Comparison of ENCODE assay signal across 8 cellular contexts in genomic region chr14:37985826-37986470, GRCh38.
DNase-seq lines count a peak whose midpoint lies in the region; ATAC-seq and TF ChIP-seq lines count a peak whose summit lies in the region.

No MANE protein-coding gene starts in this region.

- H3K27me3 ChIP-seq in endodermal cell (ENCODE audit: control insufficient read depth, insufficient read depth, low read length, poor library complexity, severe bottlenecking), result no peaks in the 10 kb centered on the region
- H3K27me3 ChIP-seq in thyroid gland, result no peaks in the 10 kb centered on the region

- H3K4me3 ChIP-seq in endodermal cell (ENCODE audit: low read length) (no peak overlapping the region), thyroid gland (replicated peaks in 1 of 3) (no peak overlapping the region)

- H3K9me3 ChIP-seq in endodermal cell (ENCODE audit: control insufficient read depth, low read length), result peaks cover 29% of the 10 kb centered on the region
- H3K9me3 ChIP-seq in thyroid gland, result no peaks in the 10 kb centered on the region

- H3K27ac ChIP-seq in endodermal cell (ENCODE audit: low read depth, low read length), result no peak overlapping the region
- H3K27ac ChIP-seq in thyroid gland, result no peak overlapping the region

- H3K27me3 Mint-ChIP-seq in activated CD4-positive, alpha-beta T cell treated with anti-CD3 and anti-CD28 coated beads, Interleukin-2, amount 10 ng/mL, durations not matched to agents 24 days and 14 days, result no peaks in the 10 kb centered on the region
- H3K27me3 Mint-ChIP-seq in endodermal cell (ENCODE audit: insufficient read depth), result no peaks in the 10 kb centered on the region
- H3K27me3 Mint-ChIP-seq in nephron (ENCODE audit: low read depth), result no peaks in the 10 kb centered on the region

- no peak overlapping the region for H3K4me3 Mint-ChIP-seq in activated CD4-positive, alpha-beta T cell treated with anti-CD3 and anti-CD28 coated beads, Interleukin-2, amount 10 ng/mL, durations not matched to agents 24 days and 14 days
- no peak overlapping the region for H3K4me3 Mint-ChIP-seq in endodermal cell
- no peak overlapping the region for H3K4me3 Mint-ChIP-seq in nephron

- H3K36me3 ChIP-seq in endodermal cell (ENCODE audit: control insufficient read depth, insufficient read depth, low read length) (no peaks in the 10 kb centered on the region), thyroid gland (no peaks in the 10 kb centered on the region)

- H3K27ac Mint-ChIP-seq in activated CD4-positive, alpha-beta T cell treated with anti-CD3 and anti-CD28 coated beads, Interleukin-2, amount 10 ng/mL, durations not matched to agents 24 days and 14 days, result no peak overlapping the region
- no peak overlapping the region for H3K27ac Mint-ChIP-seq in endodermal cell
- H3K27ac Mint-ChIP-seq in nephron, result no peak overlapping the region

- no peak overlapping the region for H3K9ac ChIP-seq in endodermal cell (ENCODE audit: extremely low read depth, low read length, poor library complexity, severe bottlenecking)

- peaks cover 4% of the 10 kb centered on the region for H3K9me3 Mint-ChIP-seq in activated CD4-positive, alpha-beta T cell treated with anti-CD3 and anti-CD28 coated beads, Interleukin-2, amount 10 ng/mL, durations not matched to agents 24 days and 14 days
- H3K9me3 Mint-ChIP-seq in endodermal cell (peaks cover 21% of the 10 kb centered on the region), nephron (peaks cover 7% of the 10 kb centered on the region)

- no peaks in the 10 kb centered on the region for H3K36me3 Mint-ChIP-seq in activated CD4-positive, alpha-beta T cell treated with anti-CD3 and anti-CD28 coated beads, Interleukin-2, amount 10 ng/mL, durations not matched to agents 24 days and 14 days (ENCODE audit: low read depth)
- H3K36me3 Mint-ChIP-seq in endodermal cell (ENCODE audit: low read depth), result peaks cover 8% of the 10 kb centered on the region
- H3K36me3 Mint-ChIP-seq in nephron (ENCODE audit: low read depth), result no peaks in the 10 kb centered on the region

- peak; percentile 33 for DNase-seq in left cardiac atrium
- no peak for DNase-seq in Right ventricle myocardium inferior (ENCODE audit: missing footprints)
- peak; percentile 31 for DNase-seq in NCI-H1092 treated with DMSO at 0.1 percent for 48 hours (lab: John Stamatoyannopoulos, UW)
- DNase-seq in activated CD4-positive, alpha-beta T cell treated with anti-CD3 and anti-CD28 coated beads, Interleukin-2, amount 10 ng/mL, durations not matched to agents 24 days and 14 days, result peak; percentile 80
- peak; percentile 75 for DNase-seq in endodermal cell
- peak; percentile 46 to 54 for DNase-seq in thyroid gland
- no peak for DNase-seq in cerebellar nuclear complex (lab: John Stamatoyannopoulos, UW)

- H3K4me1 ChIP-seq in endodermal cell (ENCODE audit: control insufficient read depth, insufficient read depth, low read length) (no peaks in the 10 kb centered on the region), thyroid gland (no peaks in the 10 kb centered on the region)

- H3K4me1 Mint-ChIP-seq in activated CD4-positive, alpha-beta T cell treated with anti-CD3 and anti-CD28 coated beads, Interleukin-2, amount 10 ng/mL, durations not matched to agents 24 days and 14 days, result no peaks in the 10 kb centered on the region
- H3K4me1 Mint-ChIP-seq in endodermal cell (no peaks in the 10 kb centered on the region), nephron (no peaks in the 10 kb centered on the region)

- ATAC-seq in left cardiac atrium, result no peak
- ATAC-seq in Right ventricle myocardium inferior, result no peak

- TF ChIP-seq POLR2A in thyroid gland (IDR thresholded peaks at IDR 0.05), result no peak

- 65 to 100% methylated on average over 1 to 2 of the region's 2 CpGs for WGBS in endodermal cell (ENCODE audit: insufficient coverage in 1 of 2, insufficient read length in 1 of 2), 2 experiments
- 53 to 62% methylated on average over 2 of the region's 2 CpGs for WGBS in thyroid gland, 2 donors

- TF ChIP-seq CTCF in endodermal cell (conservative IDR thresholded peaks at IDR 0.05) (peak; percentile 91), nephron (IDR thresholded peaks at IDR 0.05; ENCODE audit: unreplicated experiment in 3 of 3) (peak; percentile 74 to 76 (median 76)), thyroid gland (IDR thresholded peaks at IDR 0.05) (peak; percentile 49 to 75 (median 52))

- intact Hi-C loops in left cardiac atrium (cut with DNase I) (no loop called here), Right ventricle myocardium inferior (cut with DNase I) (no loop called here), thyroid gland (cut with DNase I) (no loop called here)
- intact Hi-C loops in activated CD4-positive, alpha-beta T cell treated with anti-CD3 and anti-CD28 coated beads, Interleukin-2, amount 10 ng/mL, durations not matched to agents 24 days and 14 days (cut with micrococcal nuclease), result loop anchor here (5.0 kb wide), 1 partner anchor 211 kb away; no protein-coding TSS in a partner anchor

Comparison
In these comparisons a context has a peak if more than half of its experiments do, and no peak if none do; other contexts are left out.
1. DNase-seq: peak in left cardiac atrium (single experiment), NCI-H1092 treated with DMSO at 0.1 percent for 48 hours (single experiment), activated CD4-positive, alpha-beta T cell treated with anti-CD3 and anti-CD28 coated beads, Interleukin-2, amount 10 ng/mL, durations not matched to agents 24 days and 14 days (single experiment), endodermal cell (single experiment) and thyroid gland (2 of 2); none in Right ventricle myocardium inferior (single experiment) and cerebellar nuclear complex (0 of 2).
2. Peak in every context shown above with its lines, with median percentiles within 50 percentile points of each other: CTCF ChIP-seq.